In genomic region chr10:87798082-87798481, GRCh38 we compare ENCODE assay signal across 31 cellular contexts. TPM values are rescaled to one million over a fixed set of nuclear protein-coding genes. Genes with fewer than 3 reads are reported as not detected.
DNase-seq lines count a peak whose midpoint lies in the region; ATAC-seq, FAIRE-seq and TF ChIP-seq lines count a peak whose summit lies in the region.
"Had no signal": no experiment of that assay in that cellular context is flagged by ENCODE, and none has a peak within 500 bp of the region (broad histone marks: within the 10 kb centered on the region; RNA-seq: fewer than 3 reads in every experiment).

No MANE protein-coding gene starts in this region.

- TF ChIP-seq RAD21 in GM12878 (IDR thresholded peaks at IDR 0.05; ENCODE audit: insufficient read depth, low read depth, low read length) (no peak), SK-N-SH (IDR thresholded peaks at IDR 0.05; ENCODE audit: low read length) (no peak)

- in situ Hi-C loops in GM12878 (cut with MboI): no loop called here

- peak overlapping the region; percentile 3; the same call in 1 of the 2 replicates for H3K4me2 ChIP-seq in GM12878 (ENCODE audit: control insufficient read depth, insufficient read depth)
- no peak overlapping the region for H3K4me2 ChIP-seq in SK-N-SH

- H3K79me2 ChIP-seq in GM12878 (ENCODE audit: control insufficient read depth, insufficient read depth, low read length): peaks cover 54% of the 10 kb centered on the region
- peaks cover 76% of the 10 kb centered on the region for H3K79me2 ChIP-seq in SK-N-SH (ENCODE audit: insufficient read depth)

- BruUV-seq in GM12878 (replicated peaks; lab: Mats Ljungman, UMichigan) (no TSS peak), Caco-2 (replicated peaks; lab: Mats Ljungman, UMichigan) (no TSS peak)

- POLR2A ChIA-PET in GM12878 (lab: Charles Lee) (interaction anchor here (0.7 to 2.8 kb wide), 3 partner anchors 14 to 21 kb away, joined by 3 to 11 read pairs (median 8); partner anchors contain the start of gene ATAD1), SK-N-SH (lab: Yijun Ruan, JAX) (no interaction called here), Caco-2 (lab: Charles Lee) (no interaction called here)

- no peak overlapping the region for H3K27ac Mint-ChIP-seq in Caco-2 (ENCODE audit: unreplicated experiment)
- H3K27ac Mint-ChIP-seq: activated CD4-positive, alpha-beta T cell treated with anti-CD3 and anti-CD28 coated beads, Interleukin-2, amount 10 ng/mL, durations not matched to agents 24 days and 14 days; activated CD8-positive, alpha-beta memory T cell treated with anti-CD3 and anti-CD28 coated beads, Interleukin-2, amount 10 ng/mL, durations not matched to agents 7 days and 5 days; nephron progenitor cell had no signal

- no peak for FAIRE-seq in GM12878 (lab: Jason Lieb, UNC)
- FAIRE-seq: bronchial epithelial cell had no signal

- no peaks in the 10 kb centered on the region for H3K27me3 Mint-ChIP-seq in Caco-2 (ENCODE audit: insufficient read depth, unreplicated experiment)
- H3K27me3 Mint-ChIP-seq: activated CD4-positive, alpha-beta T cell treated with anti-CD3 and anti-CD28 coated beads, Interleukin-2, amount 10 ng/mL, durations not matched to agents 24 days and 14 days; activated CD8-positive, alpha-beta memory T cell treated with anti-CD3 and anti-CD28 coated beads, Interleukin-2, amount 10 ng/mL, durations not matched to agents 7 days and 5 days had no signal

- no peak for TF ChIP-seq POLR2A in GM12878 (IDR thresholded peaks at IDR 0.05; ENCODE audit: low read depth, low read length)

- CTCF ChIA-PET in GM12878 (lab: Yijun Ruan, JAX): interaction anchor here (1.5 to 5.5 kb wide), 3 partner anchors 16 to 53 kb away, joined by 4 to 24 read pairs (median 4); no protein-coding TSS in a partner anchor
- CTCF ChIA-PET in SK-N-SH (lab: Yijun Ruan, JAX): no interaction called here
- CTCF ChIA-PET in Caco-2 (lab: Charles Lee): no interaction called here

- DNase-seq in left ventricle myocardium inferior (no peak), right cardiac atrium (no peak), GM12878 (ENCODE audit: low read depth, low spot score) (no peak), SK-N-SH (no peak), Caco-2 (no peak)
- peak; percentile 47 for DNase-seq in Jurkat, Clone E6-1 (ENCODE audit: low read depth, low spot score)
- DNase-seq: activated CD4-positive, alpha-beta T cell treated with anti-CD3 and anti-CD28 coated beads, Interleukin-2, amount 10 ng/mL, durations not matched to agents 24 days and 14 days; activated CD8-positive, alpha-beta memory T cell treated with anti-CD3 and anti-CD28 coated beads, Interleukin-2, amount 10 ng/mL, durations not matched to agents 7 days and 5 days; activated naive CD4-positive, alpha-beta T cell; activated T-cell treated with anti-CD3 and anti-CD28 coated beads, Interleukin-2, amount 50 U/mL, for 48 hours; Calu3; DND-41; effector memory CD4-positive, alpha-beta T cell; erythroblast; glutamatergic neuron; islet precursor cell; midbrain; NCI-H1105 treated with DMSO at 0.1 percent for 48 hours; NCI-H2081 treated with DMSO at 0.1 percent for 48 hours; NCI-H446; NCI-H82; nephron progenitor cell; OCI-M1; small intestine; T-helper 9 cell; trophoblast cell; WERI-Rb-1 had no signal

- peaks cover 42% of the 10 kb centered on the region for H3K36me3 Mint-ChIP-seq in Caco-2 (ENCODE audit: insufficient read depth, unreplicated experiment)

- H3K27me3 ChIP-seq in left ventricle myocardium inferior (ENCODE audit: low read depth): no peaks in the 10 kb centered on the region
- no peaks in the 10 kb centered on the region for H3K27me3 ChIP-seq in right cardiac atrium (ENCODE audit: control insufficient read depth, insufficient read depth)
- no peaks in the 10 kb centered on the region for H3K27me3 ChIP-seq in GM12878 (replicated peaks in 1 of 2; ENCODE audit: control insufficient read depth in 2 of 2, insufficient read depth in 2 of 2, low read length in 1 of 2)
- no peaks in the 10 kb centered on the region for H3K27me3 ChIP-seq in SK-N-SH (ENCODE audit: insufficient read depth)
- H3K27me3 ChIP-seq in Caco-2 (replicated peaks; ENCODE audit: control insufficient read depth, insufficient read depth, low read length): no peaks in the 10 kb centered on the region

- H3K9me2 ChIP-seq in SK-N-SH: no peaks in the 10 kb centered on the region

- H3K4me3 ChIP-seq in left ventricle myocardium inferior (no peak overlapping the region), right cardiac atrium (ENCODE audit: low read length) (no peak overlapping the region), GM12878 (no peak overlapping the region), SK-N-SH (ENCODE audit: low read depth in 2 of 2, low read length in 1 of 2) (no peak overlapping the region), Caco-2 (ENCODE audit: low read depth, low read length) (no peak overlapping the region)
- no peak overlapping the region for H3K4me3 ChIP-seq in Jurkat, Clone E6-1 (ENCODE audit: low read length)
- H3K4me3 ChIP-seq: coronary artery had no signal

- ATAC-seq in right cardiac atrium (no peak), GM12878 (peak; percentile 37; the same call in 2 of the 3 replicates)
- ATAC-seq in activated CD4-positive, CD25-positive, alpha-beta regulatory T cell treated with anti-CD3 and anti-CD28 coated beads, Interleukin-2, amount 50 U/mL, for 24 hours: no peak
- ATAC-seq: activated CD8-positive, alpha-beta memory T cell treated with anti-CD3 and anti-CD28 coated beads, Interleukin-2, amount 10 ng/mL, durations not matched to agents 7 days and 5 days had no signal

- H3K4me1 ChIP-seq in left ventricle myocardium inferior (peaks cover 71% of the 10 kb centered on the region), right cardiac atrium (ENCODE audit: control insufficient read depth, insufficient read depth, low read length) (peaks cover 5% of the 10 kb centered on the region), GM12878 (ENCODE audit: control insufficient read depth, insufficient read depth, low read length) (peaks cover 18% of the 10 kb centered on the region), SK-N-SH (ENCODE audit: control insufficient read depth in 1 of 2, insufficient read depth in 2 of 2, low read depth in 1 of 2, low read length in 1 of 2) (no peaks in the 10 kb centered on the region), Caco-2 (peaks cover 23% of the 10 kb centered on the region)

- no peak overlapping the region for H2AFZ ChIP-seq in GM12878 (ENCODE audit: control insufficient read depth, low read depth, low read length)
- no peak overlapping the region for H2AFZ ChIP-seq in SK-N-SH (ENCODE audit: low read depth)

- WGBS in right cardiac atrium: 95% methylated on average over 5 of the region's 5 CpGs
- 77% methylated on average over 5 of the region's 5 CpGs for WGBS in GM12878 (ENCODE audit: insufficient coverage, insufficient replicate concordance, low lambda C conversion rate, missing lambda C conversion rate)
- WGBS in SK-N-SH (ENCODE audit: low lambda C conversion rate): 98% methylated on average over 5 of the region's 5 CpGs

- H3K4me3 Mint-ChIP-seq in Caco-2 (ENCODE audit: unreplicated experiment): no peak overlapping the region
- H3K4me3 Mint-ChIP-seq: activated CD4-positive, alpha-beta T cell treated with anti-CD3 and anti-CD28 coated beads, Interleukin-2, amount 10 ng/mL, durations not matched to agents 24 days and 14 days; activated CD8-positive, alpha-beta memory T cell treated with anti-CD3 and anti-CD28 coated beads, Interleukin-2, amount 10 ng/mL, durations not matched to agents 7 days and 5 days; nephron progenitor cell had no signal

- H3K9me3 Mint-ChIP-seq in Caco-2 (ENCODE audit: unreplicated experiment): no peaks in the 10 kb centered on the region

- H3K9ac ChIP-seq in GM12878 (ENCODE audit: control insufficient read depth, insufficient read depth, low read length) (no peak overlapping the region), SK-N-SH (no peak overlapping the region)

- H3K36me3 ChIP-seq in left ventricle myocardium inferior (peaks cover 23% of the 10 kb centered on the region), GM12878 (ENCODE audit: control insufficient read depth in 2 of 2, insufficient read depth in 2 of 2, low read length in 1 of 2) (peaks cover 1 to 12% of the 10 kb centered on the region in 2 experiments), SK-N-SH (replicated peaks in 1 of 2; ENCODE audit: control insufficient read depth in 1 of 2, insufficient read depth in 2 of 2, low read length in 1 of 2) (peaks cover 79 to 81% of the 10 kb centered on the region in 2 experiments), Caco-2 (ENCODE audit: control insufficient read depth, insufficient read depth, low read length) (no peaks in the 10 kb centered on the region; the same call in 1 of the 2 replicates)

- TF ChIP-seq CTCF in left ventricle myocardium inferior (IDR thresholded peaks at IDR 0.05; ENCODE audit: borderline replicate concordance): no peak
- TF ChIP-seq CTCF in GM12878 (IDR thresholded peaks at IDR 0.05 in 2 of 3, conservative IDR thresholded peaks at IDR 0.05 in 1 of 3; ENCODE audit: control insufficient read depth in 2 of 3, extremely low read depth in 1 of 3, insufficient read depth in 1 of 3, low read depth in 3 of 3, low read length in 3 of 3): no peak
- no peak for TF ChIP-seq CTCF in SK-N-SH (IDR thresholded peaks at IDR 0.05)
- TF ChIP-seq CTCF in Caco-2 (IDR thresholded peaks at IDR 0.05; ENCODE audit: insufficient read depth in 1 of 2, low read depth in 1 of 2, low read length in 1 of 2, severe bottlenecking in 1 of 2, unreplicated experiment in 1 of 2): no peak

- peak overlapping the region; percentile 21 for H3K27ac ChIP-seq in left ventricle myocardium inferior (replicated peaks)
- H3K27ac ChIP-seq in right cardiac atrium (ENCODE audit: low read length): no peak overlapping the region
- no peak overlapping the region for H3K27ac ChIP-seq in GM12878 (ENCODE audit: control insufficient read depth, insufficient read depth)
- no peak overlapping the region for H3K27ac ChIP-seq in SK-N-SH (ENCODE audit: low read depth in 2 of 2, low read length in 1 of 2)
- H3K27ac ChIP-seq: C4-2B, coronary artery, WERI-Rb-1 had no signal

- H3F3A ChIP-seq in SK-N-SH (replicated peaks; ENCODE audit: insufficient read depth): peaks cover 7% of the 10 kb centered on the region

- RAD21 ChIA-PET in GM12878 (lab: Charles Lee; ENCODE audit: unreplicated experiment): interaction anchor here (1.6 kb wide), 1 partner anchor 25 kb away, joined by 5 read pairs; no protein-coding TSS in a partner anchor

- H3K9me3 ChIP-seq in left ventricle myocardium inferior (replicated peaks) (peaks cover 16% of the 10 kb centered on the region), right cardiac atrium (ENCODE audit: control insufficient read depth, low read length) (no peaks in the 10 kb centered on the region), GM12878 (replicated peaks; ENCODE audit: control insufficient read depth, insufficient read depth, low read length) (peaks cover 6% of the 10 kb centered on the region), SK-N-SH (peaks cover 24% of the 10 kb centered on the region; the same call in 1 of the 2 replicates), Caco-2 (peaks cover 3% of the 10 kb centered on the region; the same call in 1 of the 2 replicates)

- intact Hi-C loops in left ventricle myocardium inferior (cut with micrococcal nuclease): no loop called here
- intact Hi-C loops in right cardiac atrium (cut with DNase I): no loop called here
- intact Hi-C loops in GM12878 (cut with micrococcal nuclease; ENCODE audit: unreplicated experiment): no loop called here
- intact Hi-C loops in Caco-2 (cut with micrococcal nuclease; ENCODE audit: unreplicated experiment): no loop called here

- H3K4me1 Mint-ChIP-seq in Caco-2 (ENCODE audit: low read depth, unreplicated experiment): peaks cover 4% of the 10 kb centered on the region
- H3K4me1 Mint-ChIP-seq: nephron progenitor cell had no signal

- H4K20me1 ChIP-seq in GM12878 (ENCODE audit: control insufficient read depth, insufficient read depth) (no peaks in the 10 kb centered on the region), SK-N-SH (ENCODE audit: insufficient read depth) (no peaks in the 10 kb centered on the region; the same call in 1 of the 2 replicates)

- no peak for TF ChIP-seq EP300 in GM12878 (IDR thresholded peaks at IDR 0.05; ENCODE audit: borderline replicate concordance in 1 of 2, control insufficient read depth in 1 of 2, low read depth in 2 of 2, low read length in 2 of 2)
- TF ChIP-seq EP300 in SK-N-SH (IDR thresholded peaks at IDR 0.05; ENCODE audit: borderline replicate concordance in 1 of 2, low read depth in 1 of 2, low read length in 1 of 2): no peak

- SMC1A ChIA-PET in GM12878 (lab: Charles Lee; ENCODE audit: uncharacterized antibody, unreplicated experiment): interaction anchor here (0.6 to 2.2 kb wide), 6 partner anchors 12 to 789 kb away, joined by 3 to 8 read pairs (median 3); partner anchors contain the start of gene ATAD1

RNA-seq across cellular contexts. Expression of gene ATAD1, which starts 19.9 kb away (rescaled TPM):
- total RNA-seq in left ventricle myocardium inferior (93.2 TPM), right cardiac atrium (100 to 1,000 TPM in 3 of 4 donors, 10 to 100 TPM in 1; 96.8 to 163 (median 111) TPM), GM12878 (2014; rRNA removed) (30.3 and 35.9 TPM in 2 replicates), GM12878 (2014; rRNA removed; fragmentation: Illumina TruSeq; extraction: Trizol) (40.1 and 41.3 TPM in 2 replicates), GM12878 (2021) (37.7 and 48.9 TPM in 2 replicates), Caco-2 (2022) (48.8 and 51.6 TPM in 2 replicates)
- polyA plus RNA-seq in right cardiac atrium (46.3 TPM), GM12878 (2011; rRNA removed) (40.8 and 79.5 TPM in 2 replicates), GM12878 (2014; fragmentation: Illumina TruSeq; extraction: Trizol) (43.3 and 56.8 TPM in 2 replicates), GM12878 (2014; fragmentation: Nextera tagmentation; extraction: Ambion mirVana) (10 to 100 TPM; 33.6 to 35.0 TPM), GM12878 (2014; rRNA removed) (20.5 and 24.7 TPM in 2 replicates), GM12878 (2016; fragmentation: Nextera tagmentation; extraction: Ambion mirVana) (10 to 100 TPM; 58.0 to 59.3 TPM), SK-N-SH (2012; rRNA removed) (13.5 and 21.0 TPM in 2 replicates)
- polyA plus RNA-seq in Jurkat, Clone E6-1 (2012; ENCODE audit: insufficient read depth, insufficient read length): 30.2 TPM
- 142 and 161 TPM in 2 replicates for total RNA-seq in GM12878 (2013; cell fraction: nucleolus; rRNA removed)
- polyA plus RNA-seq in GM12878 (2011; ENCODE audit: low read depth): 12.0 TPM
- polyA plus RNA-seq in GM12878 (2011; cell fraction: cytosol; rRNA removed): 9.7 and 13.3 TPM in 2 replicates
- polyA plus RNA-seq in GM12878 (2011; cell fraction: nucleus; rRNA removed): 16.8 and 17.1 TPM in 2 replicates
- 17.4 and 29.0 TPM in 2 replicates for polyA plus RNA-seq in GM12878 (2012)
- polyA minus RNA-seq in GM12878 (2011; rRNA and poly(A)+ RNA removed): 16.3 and 27.9 TPM in 2 replicates
- 12.7 and 13.1 TPM in 2 replicates for polyA minus RNA-seq in GM12878 (2011; cell fraction: cytosol; rRNA and poly(A)+ RNA removed)
- 16.0 and 24.2 TPM in 2 replicates for polyA minus RNA-seq in GM12878 (2011; cell fraction: nucleus; rRNA and poly(A)+ RNA removed)
- polyA plus RNA-seq in SK-N-SH (2012; cell fraction: cytosol; rRNA removed): 26.3 and 34.2 TPM in 2 replicates
- polyA plus RNA-seq in SK-N-SH (2012; cell fraction: nucleus; rRNA removed): 4.0 and 16.5 TPM in 2 replicates
